Comparison of ENCODE assay signal across 8 cellular contexts in the genomic region with DNA sequence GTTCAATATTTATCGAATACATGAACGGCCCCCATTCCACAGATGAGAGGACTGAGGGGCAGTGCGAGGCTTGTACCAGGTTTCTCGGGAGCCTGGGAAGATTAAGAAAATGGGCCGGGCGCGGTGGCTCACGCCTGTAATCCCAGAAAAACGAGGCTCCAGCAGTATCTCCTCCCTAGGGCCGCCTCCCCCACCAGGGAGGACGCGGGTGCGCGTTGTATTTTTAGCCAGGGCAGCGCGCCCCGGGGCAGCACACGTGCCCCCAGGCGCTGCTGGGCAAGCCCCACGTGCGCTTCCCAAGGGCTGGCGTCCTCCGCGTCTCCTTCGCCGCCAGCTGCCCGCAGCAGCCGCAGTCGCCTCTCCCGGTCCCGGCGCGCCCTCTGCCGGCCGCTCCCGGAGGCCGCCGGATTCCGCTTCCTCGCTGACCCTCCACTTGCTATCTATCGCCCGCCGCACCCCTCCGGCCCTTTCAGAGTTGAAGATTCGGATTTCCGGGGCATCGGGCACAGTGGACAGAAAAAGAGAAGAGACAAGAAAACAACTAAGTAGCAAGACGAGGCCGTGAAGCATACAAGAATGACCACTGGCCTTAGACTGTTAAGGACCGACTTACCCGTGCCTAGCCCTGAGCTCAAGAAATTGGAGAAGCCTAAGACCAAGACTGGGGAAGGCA. TPM values are rescaled to one million over a fixed set of nuclear protein-coding genes. Genes with fewer than 3 reads are reported as not detected.
A peak's percentile ranks its signal among the peaks of the same experiment; 100 is the strongest.
DNase-seq lines count a peak whose midpoint lies in the region; ATAC-seq and TF ChIP-seq lines count a peak whose summit lies in the region.

No MANE protein-coding gene starts in this region.

- no peaks in the 10 kb centered on the region for H3K9me3 Mint-ChIP-seq in stimulated activated naive CD8-positive, alpha-beta T cell treated with anti-CD3 and anti-CD28 coated beads, Interleukin-15, Interleukin-2, amounts not matched to agents 100 ng/mL and 50 ng/mL, for 24 hours

- intact Hi-C loops in esophagus muscularis mucosa (cut with DNase I): loop anchor here (1.0 kb wide), 1 partner anchor 16 kb away; no protein-coding TSS in a partner anchor

- H3K4me3 Mint-ChIP-seq in stimulated activated naive CD8-positive, alpha-beta T cell treated with anti-CD3 and anti-CD28 coated beads, Interleukin-15, Interleukin-2, amounts not matched to agents 100 ng/mL and 50 ng/mL, for 24 hours: peak overlapping the region; percentile 45

- H3K36me3 Mint-ChIP-seq in stimulated activated naive CD8-positive, alpha-beta T cell treated with anti-CD3 and anti-CD28 coated beads, Interleukin-15, Interleukin-2, amounts not matched to agents 100 ng/mL and 50 ng/mL, for 24 hours (ENCODE audit: low read depth): no peaks in the 10 kb centered on the region

- 7% methylated on average over 18 of the region's 51 CpGs for WGBS in esophagus muscularis mucosa

- H3K27me3 ChIP-seq in NT2/D1 (ENCODE audit: insufficient read depth, insufficient read length) (peaks cover 12% of the 10 kb centered on the region), esophagus muscularis mucosa (peaks cover 0 to 36% (median 4%) of the 10 kb centered on the region in 4 donors), muscle layer of colon (ENCODE audit: control insufficient read depth in 1 of 2, insufficient read depth in 2 of 2, low read length in 2 of 2) (peaks cover 0 to 15% of the 10 kb centered on the region in 2 donors)

- peak; percentile 47 for TF ChIP-seq EP300 in esophagus muscularis mucosa (IDR thresholded peaks at IDR 0.05)

- no peak overlapping the region for H3K27ac Mint-ChIP-seq in stimulated activated naive CD8-positive, alpha-beta T cell treated with anti-CD3 and anti-CD28 coated beads, Interleukin-15, Interleukin-2, amounts not matched to agents 100 ng/mL and 50 ng/mL, for 24 hours

- no peaks in the 10 kb centered on the region; the same call in 1 of the 2 replicates for H3K9me3 ChIP-seq in NT2/D1 (ENCODE audit: insufficient read depth, low read length)
- H3K9me3 ChIP-seq in esophagus muscularis mucosa: no peaks in the 10 kb centered on the region
- H3K9me3 ChIP-seq in muscle layer of colon (ENCODE audit: low read length): no peaks in the 10 kb centered on the region

- H3K36me3 ChIP-seq in NT2/D1 (ENCODE audit: insufficient read depth, insufficient read length, low read length) (no peaks in the 10 kb centered on the region), esophagus muscularis mucosa (no peaks in the 10 kb centered on the region), muscle layer of colon (ENCODE audit: insufficient read depth, low read length) (no peaks in the 10 kb centered on the region)

- H3K27ac ChIP-seq in esophagus muscularis mucosa (replicated peaks in 1 of 4) (peak overlapping the region; percentile 81 to 96 (median 92)), muscle layer of colon (ENCODE audit: low read depth, low read length) (peak overlapping the region; percentile 73)

- H3K4me1 Mint-ChIP-seq in stimulated activated naive CD8-positive, alpha-beta T cell treated with anti-CD3 and anti-CD28 coated beads, Interleukin-15, Interleukin-2, amounts not matched to agents 100 ng/mL and 50 ng/mL, for 24 hours (ENCODE audit: low read depth): peaks cover 25% of the 10 kb centered on the region

- peak overlapping the region; percentile 42 for H3K9ac ChIP-seq in NT2/D1 (ENCODE audit: insufficient read length, low read depth)
- no peak overlapping the region for H3K9ac ChIP-seq in muscle layer of colon (ENCODE audit: low read length)

- H3K4me3 ChIP-seq in NT2/D1 (ENCODE audit: insufficient read length, low read depth) (no peak overlapping the region), esophagus muscularis mucosa (peak overlapping the region; percentile 5 to 38 (median 29)), muscle layer of colon (ENCODE audit: low read depth in 1 of 2, low read length in 2 of 2) (peak overlapping the region in 1 of 2 donors; percentile 41)

- peak; percentile 97 to 99 (median 99) for TF ChIP-seq CTCF in esophagus muscularis mucosa (IDR thresholded peaks at IDR 0.05)

- H3K4me1 ChIP-seq in NT2/D1 (ENCODE audit: insufficient read depth, insufficient read length) (peaks cover 9% of the 10 kb centered on the region), esophagus muscularis mucosa (peaks cover 49 to 56% (median 56%) of the 10 kb centered on the region in 4 donors), muscle layer of colon (ENCODE audit: insufficient read depth, low read length) (peaks cover 43% of the 10 kb centered on the region)

- TF ChIP-seq POLR2A in esophagus muscularis mucosa (IDR thresholded peaks at IDR 0.05; ENCODE audit: low read depth): no peak
- TF ChIP-seq POLR2A in GM18505 (IDR thresholded peaks at IDR 0.05; ENCODE audit: borderline replicate concordance, extremely low read depth, insufficient read depth, insufficient read length): no peak

- peak; percentile 82 for DNase-seq in COLO668 (lab: John Stamatoyannopoulos, UW; ENCODE audit: unreplicated experiment)
- no peak for DNase-seq in NT2/D1 (ENCODE audit: low read depth, low spot score)
- DNase-seq in activated T-cell treated with anti-CD3 and anti-CD28 coated beads for 4 hours: peak; percentile 56
- DNase-seq in esophagus muscularis mucosa (ENCODE audit: extremely low spot score): peak; percentile 98

- ATAC-seq in HG03196 (IDR thresholded peaks at IDR 0.05; ENCODE audit: unreplicated experiment) (peak; percentile 48), GM18505 (IDR thresholded peaks at IDR 0.05; ENCODE audit: unreplicated experiment) (no peak)

- H3K27me3 Mint-ChIP-seq in stimulated activated naive CD8-positive, alpha-beta T cell treated with anti-CD3 and anti-CD28 coated beads, Interleukin-15, Interleukin-2, amounts not matched to agents 100 ng/mL and 50 ng/mL, for 24 hours: peaks cover 31% of the 10 kb centered on the region

RNA-seq across cellular contexts. Expression of a gene that starts 1.9 kb away (rescaled TPM):
- 1 to 10 TPM; 3.6 to 8.7 (median 4.4) TPM for total RNA-seq in esophagus muscularis mucosa

RNA-seq across cellular contexts. Expression of a gene that starts 11.1 kb away (rescaled TPM):
- 100 to 1,000 TPM; 145 to 214 (median 204) TPM for total RNA-seq in esophagus muscularis mucosa

RNA-seq across cellular contexts. Expression of a gene that starts 14.8 kb away (rescaled TPM):
- total RNA-seq in esophagus muscularis mucosa: 100 to 1,000 TPM; 144 to 197 (median 157) TPM

RNA-seq across cellular contexts. Expression of a gene that starts 18.8 kb away (rescaled TPM):
- 100 to 1,000 TPM in 1 of 4 donors, 10 to 100 TPM in 3; 89.6 to 112 (median 90.2) TPM for total RNA-seq in esophagus muscularis mucosa

RNA-seq across cellular contexts. Expression of a gene that starts 32.8 kb away (rescaled TPM):
- 10 to 100 TPM; 13.9 to 27.0 (median 20.6) TPM for total RNA-seq in esophagus muscularis mucosa
